In the genomic region with DNA sequence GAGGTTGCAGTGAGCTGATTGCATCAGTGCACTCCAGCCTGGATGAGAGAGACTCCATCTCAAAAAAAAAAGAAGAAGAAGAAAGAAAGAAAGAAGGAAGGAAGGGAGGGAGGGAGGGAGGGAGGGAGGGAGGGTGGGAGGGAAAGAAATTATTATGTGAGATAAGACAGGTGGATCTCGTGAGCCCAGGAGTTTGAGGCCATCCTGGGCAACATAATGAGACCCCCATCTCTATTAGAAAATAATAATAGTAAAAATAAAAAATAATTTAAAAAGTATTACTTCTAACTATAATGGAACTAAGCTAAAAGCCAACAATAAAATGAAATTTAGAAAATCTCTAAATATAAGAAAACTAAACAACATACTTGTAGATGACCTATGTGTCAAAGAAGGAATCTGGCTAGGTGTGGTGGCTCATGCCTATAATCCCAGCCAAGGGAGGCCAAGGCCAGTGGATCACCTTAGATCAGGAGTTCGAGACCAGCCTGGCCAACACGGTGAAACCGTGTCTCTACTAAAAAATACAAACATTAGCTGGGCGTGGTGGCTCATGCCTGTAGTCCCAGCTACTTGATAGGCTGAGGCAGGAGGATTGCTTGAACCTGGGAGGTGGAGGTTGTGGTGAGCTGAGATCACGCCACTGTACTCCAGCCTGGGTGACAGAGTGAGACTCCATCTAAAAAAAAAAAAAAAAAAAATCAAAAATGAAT, we compare ENCODE assay signal across 15 cellular contexts. TPM values are rescaled to one million over a fixed set of nuclear protein-coding genes. Genes with fewer than 3 reads are reported as not detected.
"Had no signal": no experiment of that assay in that cellular context is flagged by ENCODE, and none has a peak within 500 bp of the region (broad histone marks: within the 10 kb centered on the region; RNA-seq: fewer than 3 reads in every experiment).

No MANE protein-coding gene starts in this region.

RNA-seq across cellular contexts. Expression of gene LGALS7, which starts 12.4 kb away (rescaled TPM):
- total RNA-seq: activated CD4-positive, alpha-beta memory T cell treated with anti-CD3 and anti-CD28 coated beads, Interleukin-2, amount 10 ng/mL, durations not matched to agents 7 days and 5 days; activated CD4-positive, alpha-beta T cell treated with anti-CD3 and anti-CD28 coated beads for 36 hours; activated CD4-positive, alpha-beta T cell treated with anti-CD3 and anti-CD28 coated beads, Interleukin-2, amount 10 ng/mL, durations not matched to agents 7 days and 5 days; activated CD8-positive, alpha-beta memory T cell treated with anti-CD3 and anti-CD28 coated beads, Interleukin-2, amount 10 ng/mL, durations not matched to agents 7 days and 5 days; activated CD8-positive, alpha-beta T cell treated with anti-CD3 and anti-CD28 coated beads, Interleukin-2, amount 10 ng/mL, durations not matched to agents 7 days and 5 days; activated naive CD4-positive, alpha-beta T cell treated with anti-CD3 and anti-CD28 coated beads for 36 hours; activated naive CD4-positive, alpha-beta T cell treated with anti-CD3 and anti-CD28 coated beads, Interleukin-2, amount 50 U/mL, for 72 hours; activated naive CD8-positive, alpha-beta T cell treated with anti-CD3 and anti-CD28 coated beads for 36 hours; adrenal gland; aorta; astrocyte; body of pancreas; cardiac septum; T-cell; T-helper 1 cell treated with Interleukin-12 subunit alpha and Interleukin-12 subunit beta and Interleukin-4 antibody, amounts not matched to agents 30 ng/mL and 1 ng/mL, for 36 hours had no signal
- polyA plus RNA-seq: adrenal gland, aorta had no signal

RNA-seq across cellular contexts. Expression of gene LGALS7B, which starts 28.0 kb away (rescaled TPM):
- total RNA-seq: activated CD4-positive, alpha-beta memory T cell treated with anti-CD3 and anti-CD28 coated beads, Interleukin-2, amount 10 ng/mL, durations not matched to agents 7 days and 5 days; activated CD4-positive, alpha-beta T cell treated with anti-CD3 and anti-CD28 coated beads for 36 hours; activated CD4-positive, alpha-beta T cell treated with anti-CD3 and anti-CD28 coated beads, Interleukin-2, amount 10 ng/mL, durations not matched to agents 7 days and 5 days; activated CD8-positive, alpha-beta memory T cell treated with anti-CD3 and anti-CD28 coated beads, Interleukin-2, amount 10 ng/mL, durations not matched to agents 7 days and 5 days; activated CD8-positive, alpha-beta T cell treated with anti-CD3 and anti-CD28 coated beads, Interleukin-2, amount 10 ng/mL, durations not matched to agents 7 days and 5 days; activated naive CD4-positive, alpha-beta T cell treated with anti-CD3 and anti-CD28 coated beads for 36 hours; activated naive CD4-positive, alpha-beta T cell treated with anti-CD3 and anti-CD28 coated beads, Interleukin-2, amount 50 U/mL, for 72 hours; activated naive CD8-positive, alpha-beta T cell treated with anti-CD3 and anti-CD28 coated beads for 36 hours; adrenal gland; aorta; astrocyte; body of pancreas; cardiac septum; T-cell; T-helper 1 cell treated with Interleukin-12 subunit alpha and Interleukin-12 subunit beta and Interleukin-4 antibody, amounts not matched to agents 30 ng/mL and 1 ng/mL, for 36 hours had no signal
- polyA plus RNA-seq: aorta had no signal

RNA-seq across cellular contexts. Expression of gene LGALS4, which starts 51.8 kb away (rescaled TPM):
- total RNA-seq: activated naive CD4-positive, alpha-beta T cell treated with anti-CD3 and anti-CD28 coated beads for 36 hours had no signal
